In the genomic region with DNA sequence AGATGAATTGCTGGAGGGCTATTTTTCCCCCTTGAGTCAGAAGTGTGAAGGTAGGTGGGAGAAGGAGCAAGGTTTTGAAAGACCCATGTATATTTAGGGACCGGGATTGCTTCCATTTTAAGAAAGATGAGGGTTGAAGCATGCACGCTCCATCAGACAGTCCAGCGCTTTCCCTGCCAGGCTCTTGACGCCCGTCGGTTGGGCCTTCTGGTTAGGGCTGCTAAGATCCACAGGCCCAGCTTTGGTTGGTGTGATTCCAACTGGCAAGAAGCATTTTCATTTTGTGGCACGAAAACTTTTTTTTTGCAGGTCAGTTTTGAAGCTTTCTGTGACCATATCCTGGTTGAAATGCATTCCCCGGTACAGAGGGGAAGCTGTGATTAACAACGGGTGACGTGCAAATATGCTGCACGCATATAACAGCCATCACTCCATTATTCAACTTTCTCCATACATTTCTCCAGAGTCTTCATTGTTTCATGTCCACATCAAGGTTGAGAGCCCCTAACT, we compare ENCODE assay signal across 18 cellular contexts. TPM values are rescaled to one million over a fixed set of nuclear protein-coding genes. Genes with fewer than 3 reads are reported as not detected.
A peak's percentile ranks its signal among the peaks of the same experiment; 100 is the strongest.
DNase-seq lines count a peak whose midpoint lies in the region; ATAC-seq and TF ChIP-seq lines count a peak whose summit lies in the region.
"Had no signal": no experiment of that assay in that cellular context is flagged by ENCODE, and none has a peak within 500 bp of the region (broad histone marks: within the 10 kb centered on the region; RNA-seq: fewer than 3 reads in every experiment).

No MANE protein-coding gene starts in this region.

- DNase-seq in endodermal cell, result peak; percentile 46
- DNase-seq in natural killer cell treated with Interleukin-12 subunit alpha and Interleukin-12 subunit beta and Interleukin-15 and Interleukin-18, amount 100 ng/mL, for 72 hours (ENCODE audit: low spot score), result no peak
- DNase-seq in GM19240 (ENCODE audit: insufficient read length, low spot score), result no peak
- no peak for DNase-seq in iPS-NIHi7 (ENCODE audit: extremely low spot score)
- no peak for DNase-seq in tibial artery
- no peak for DNase-seq in Karpas-422
- DNase-seq: ACHN, activated gamma-delta T cell, Calu3, NCI-H2171 had no signal

- H3K9me2 ChIP-seq in Karpas-422 (replicated peaks; ENCODE audit: insufficient read depth, low read length), result no peaks in the 10 kb centered on the region

- no peak for TF ChIP-seq CTCF in KMS-11 (conservative IDR thresholded peaks at IDR 0.05; ENCODE audit: low read depth, low read length)
- TF ChIP-seq CTCF in endodermal cell (conservative IDR thresholded peaks at IDR 0.05), result no peak
- no peak for TF ChIP-seq CTCF in tibial artery (IDR thresholded peaks at IDR 0.05)

- no peak overlapping the region for H3K4me3 Mint-ChIP-seq in endodermal cell
- H3K4me3 Mint-ChIP-seq in natural killer cell treated with Interleukin-12 subunit alpha and Interleukin-12 subunit beta and Interleukin-15 and Interleukin-18, amount 100 ng/mL, for 72 hours, result peak overlapping the region; percentile 61

- no peaks in the 10 kb centered on the region for H3K36me3 Mint-ChIP-seq in endodermal cell (ENCODE audit: low read depth)
- peaks cover 12% of the 10 kb centered on the region for H3K36me3 Mint-ChIP-seq in natural killer cell treated with Interleukin-12 subunit alpha and Interleukin-12 subunit beta and Interleukin-15 and Interleukin-18, amount 100 ng/mL, for 72 hours

- H3K79me2 ChIP-seq in KMS-11 (ENCODE audit: insufficient read depth, low read depth) (no peaks in the 10 kb centered on the region), Karpas-422 (ENCODE audit: low read length) (no peaks in the 10 kb centered on the region)

- H3K9me3 Mint-ChIP-seq in endodermal cell, result peaks cover 5% of the 10 kb centered on the region
- H3K9me3 Mint-ChIP-seq in natural killer cell treated with Interleukin-12 subunit alpha and Interleukin-12 subunit beta and Interleukin-15 and Interleukin-18, amount 100 ng/mL, for 72 hours, result peaks cover 4% of the 10 kb centered on the region

- ATAC-seq in natural killer cell treated with Interleukin-12 subunit alpha and Interleukin-12 subunit beta and Interleukin-15 and Interleukin-18, amount 100 ng/mL, for 72 hours, result no peak

- WGBS in endodermal cell (ENCODE audit: insufficient coverage in 1 of 2, insufficient read length in 1 of 2), 2 experiments, result 91 to 95% methylated on average over 9 to 11 of the region's 11 CpGs

- peaks cover 19% of the 10 kb centered on the region for H3K4me1 Mint-ChIP-seq in endodermal cell
- peaks cover 22 to 32% of the 10 kb centered on the region in 2 donors for H3K4me1 Mint-ChIP-seq in natural killer cell treated with Interleukin-12 subunit alpha and Interleukin-12 subunit beta and Interleukin-15 and Interleukin-18, amount 100 ng/mL, for 72 hours (ENCODE audit: low read depth in 2 of 2)

- H3K9me3 ChIP-seq in BLaER1 (peaks cover 13% of the 10 kb centered on the region), endodermal cell (ENCODE audit: control insufficient read depth, low read length) (no peaks in the 10 kb centered on the region), tibial artery (no peaks in the 10 kb centered on the region), Karpas-422 (ENCODE audit: low read length) (no peaks in the 10 kb centered on the region)
- H3K9me3 ChIP-seq: neutrophil had no signal

- peak overlapping the region; percentile 25; the same call in 1 of the 2 replicates for H3K9ac ChIP-seq in BLaER1
- no peak overlapping the region for H3K9ac ChIP-seq in KMS-11
- H3K9ac ChIP-seq in endodermal cell (ENCODE audit: extremely low read depth, low read length, poor library complexity, severe bottlenecking), result no peak overlapping the region
- no peak overlapping the region for H3K9ac ChIP-seq in Karpas-422 (ENCODE audit: low read length)

- H3K4me1 ChIP-seq in BLaER1, result peaks cover 46% of the 10 kb centered on the region
- H3K4me1 ChIP-seq in KMS-11 (ENCODE audit: low read depth, poor library complexity, severe bottlenecking), result peaks cover 18% of the 10 kb centered on the region
- no peaks in the 10 kb centered on the region for H3K4me1 ChIP-seq in endodermal cell (ENCODE audit: control insufficient read depth, insufficient read depth, low read length)
- H3K4me1 ChIP-seq in tibial artery, result peaks cover 0 to 25% (median 13%) of the 10 kb centered on the region in 4 donors
- no peaks in the 10 kb centered on the region for H3K4me1 ChIP-seq in Karpas-422 (ENCODE audit: low read length)
- H3K4me1 ChIP-seq: breast epithelium had no signal

- H3K4me2 ChIP-seq in BLaER1, result peak overlapping the region; percentile 80
- H3K4me2 ChIP-seq in KMS-11, result peak overlapping the region; percentile 82; the same call in 1 of the 2 replicates
- H3K4me2 ChIP-seq in Karpas-422 (ENCODE audit: low read depth, low read length, poor library complexity, severe bottlenecking), result no peak overlapping the region
- H3K4me2 ChIP-seq: smooth muscle cell had no signal

- H3K27me3 ChIP-seq in BLaER1 (no peaks in the 10 kb centered on the region), KMS-11 (ENCODE audit: insufficient read depth, low read depth) (peaks cover 38% of the 10 kb centered on the region), endodermal cell (ENCODE audit: control insufficient read depth, insufficient read depth, low read length, poor library complexity, severe bottlenecking) (no peaks in the 10 kb centered on the region), tibial artery (peaks cover 0 to 5% of the 10 kb centered on the region in 2 donors), Karpas-422 (ENCODE audit: low read length) (no peaks in the 10 kb centered on the region)

- H3K27ac ChIP-seq in BLaER1, result no peak overlapping the region
- no peak overlapping the region for H3K27ac ChIP-seq in KMS-11
- no peak overlapping the region for H3K27ac ChIP-seq in endodermal cell (ENCODE audit: low read depth, low read length)
- H3K27ac ChIP-seq in tibial artery, result no peak overlapping the region
- H3K27ac ChIP-seq in Karpas-422 (ENCODE audit: low read length), result no peak overlapping the region
- H3K27ac ChIP-seq: breast epithelium, epithelial cell of prostate, neutrophil had no signal

- H3K27me3 Mint-ChIP-seq in endodermal cell (ENCODE audit: insufficient read depth), result no peaks in the 10 kb centered on the region
- H3K27me3 Mint-ChIP-seq in natural killer cell treated with Interleukin-12 subunit alpha and Interleukin-12 subunit beta and Interleukin-15 and Interleukin-18, amount 100 ng/mL, for 72 hours, result peaks cover 60 to 80% of the 10 kb centered on the region in 2 donors

- no peak overlapping the region for H3K4me3 ChIP-seq in BLaER1
- no peak overlapping the region for H3K4me3 ChIP-seq in KMS-11 (IDR thresholded peaks at IDR 0.05; ENCODE audit: insufficient read depth, low read depth, low read length)
- no peak overlapping the region for H3K4me3 ChIP-seq in endodermal cell (ENCODE audit: low read length)
- no peak overlapping the region for H3K4me3 ChIP-seq in tibial artery
- H3K4me3 ChIP-seq in Karpas-422 (ENCODE audit: low read length), result no peak overlapping the region
- H3K4me3 ChIP-seq: breast epithelium, smooth muscle cell had no signal

- H2AFZ ChIP-seq in KMS-11 (ENCODE audit: low read depth), result no peak overlapping the region
- H2AFZ ChIP-seq in Karpas-422 (ENCODE audit: low read length), result no peak overlapping the region

- intact Hi-C loops in tibial artery (cut with DNase I; ENCODE audit: low total_unique reads), result no loop called here

- no peaks in the 10 kb centered on the region for H3K36me3 ChIP-seq in BLaER1
- no peaks in the 10 kb centered on the region for H3K36me3 ChIP-seq in KMS-11 (ENCODE audit: insufficient read depth)
- H3K36me3 ChIP-seq in endodermal cell (ENCODE audit: control insufficient read depth, insufficient read depth, low read length), result no peaks in the 10 kb centered on the region
- no peaks in the 10 kb centered on the region for H3K36me3 ChIP-seq in tibial artery
- H3K36me3 ChIP-seq in Karpas-422 (ENCODE audit: insufficient read depth, low read length), result no peaks in the 10 kb centered on the region
- H3K36me3 ChIP-seq: breast epithelium, neutrophil had no signal

- no peak overlapping the region for H3K27ac Mint-ChIP-seq in endodermal cell
- H3K27ac Mint-ChIP-seq in natural killer cell treated with Interleukin-12 subunit alpha and Interleukin-12 subunit beta and Interleukin-15 and Interleukin-18, amount 100 ng/mL, for 72 hours, result peak overlapping the region in 1 of 2 donors; percentile 34

- H4K20me1 ChIP-seq in BLaER1, result no peaks in the 10 kb centered on the region
- no peaks in the 10 kb centered on the region for H4K20me1 ChIP-seq in KMS-11 (ENCODE audit: insufficient read depth)
- no peaks in the 10 kb centered on the region for H4K20me1 ChIP-seq in Karpas-422 (ENCODE audit: insufficient read depth, low read depth, low read length)

RNA-seq across cellular contexts. Expression of a gene that starts 34.3 kb away (rescaled TPM):
- under 1 TPM; 0.11 to 0.59 TPM for total RNA-seq in endodermal cell
- 0.75 TPM for polyA plus RNA-seq in endodermal cell (2013, experiment 1 of 2)
- polyA plus RNA-seq in endodermal cell (2013, experiment 2 of 2), result 0.70 TPM
- total RNA-seq in natural killer cell treated with Interleukin-12 subunit alpha and Interleukin-12 subunit beta and Interleukin-15 and Interleukin-18, amount 100 ng/mL, for 72 hours, result not detected
- 0.15 TPM in 1 of 2 replicates, not detected in the other for total RNA-seq in Karpas-422 (2014; rRNA removed; shearing (Covaris generic); ENCODE audit: low replicate concordance)
- total RNA-seq: activated CD8-positive, alpha-beta memory T cell treated with anti-CD3 and anti-CD28 coated beads for 36 hours; Calu3; smooth muscle cell; subcutaneous adipose tissue had no signal
- polyA plus RNA-seq: smooth muscle cell had no signal

RNA-seq across cellular contexts. Expression of a gene that starts 34.4 kb away (rescaled TPM):
- under 1 TPM; 0.13 to 0.95 TPM for total RNA-seq in endodermal cell
- polyA plus RNA-seq in endodermal cell (2013, experiment 1 of 2), result 32.3 TPM
- polyA plus RNA-seq in endodermal cell (2013, experiment 2 of 2), result 25.2 TPM
- total RNA-seq in natural killer cell treated with Interleukin-12 subunit alpha and Interleukin-12 subunit beta and Interleukin-15 and Interleukin-18, amount 100 ng/mL, for 72 hours, result under 1 TPM in 1 of 2 donors, not detected in 1; 0.14 TPM
- total RNA-seq in Karpas-422 (2014; rRNA removed; shearing (Covaris generic); ENCODE audit: low replicate concordance), result not detected in 2 replicates
